In the genomic region with DNA sequence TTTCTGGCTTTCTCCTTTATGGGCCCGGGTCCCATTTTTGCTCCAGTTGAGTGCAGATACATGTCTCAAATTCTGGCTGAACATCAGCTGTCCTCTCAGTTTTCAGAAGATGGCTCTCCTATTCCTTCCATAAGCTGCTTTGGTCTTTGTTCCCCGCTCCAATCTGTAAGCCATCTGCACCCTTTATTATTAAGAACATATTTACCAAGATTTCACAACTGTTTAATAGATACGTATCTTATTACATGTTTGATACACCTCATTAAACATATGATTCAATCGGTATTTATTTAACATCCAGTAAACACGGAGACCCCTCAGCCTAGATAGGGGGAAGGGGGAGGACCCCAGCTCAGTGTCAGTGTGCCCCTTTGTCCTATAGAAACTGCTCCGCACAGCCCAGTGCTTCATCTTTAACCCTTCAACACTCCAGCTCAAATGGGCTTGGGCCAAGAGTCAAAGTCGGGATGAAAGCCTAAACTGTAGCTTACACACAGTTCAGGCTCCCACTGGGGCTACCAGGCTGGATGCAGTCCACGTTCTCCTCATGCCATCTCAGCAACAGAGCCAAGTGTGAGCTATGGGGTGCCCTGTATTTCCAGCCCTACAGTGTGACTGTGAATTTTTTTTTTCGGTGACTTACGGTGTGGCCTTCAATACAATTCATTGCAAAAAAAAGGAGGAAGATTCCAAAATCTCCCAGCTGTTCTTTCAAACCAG, we compare ENCODE assay signal across 18 cellular contexts.
A peak's percentile ranks its signal among the peaks of the same experiment; 100 is the strongest.
DNase-seq lines count a peak whose midpoint lies in the region; ATAC-seq, FAIRE-seq and TF ChIP-seq lines count a peak whose summit lies in the region.
"Had no signal": no experiment of that assay in that cellular context is flagged by ENCODE, and none has a peak within 500 bp of the region (broad histone marks: within the 10 kb centered on the region; RNA-seq: fewer than 3 reads in every experiment).

No MANE protein-coding gene starts in this region.

- peak overlapping the region; percentile 46 to 80 (median 69) for H3K27ac Mint-ChIP-seq in nephron

- ATAC-seq in HG03159 (IDR thresholded peaks at IDR 0.05; ENCODE audit: unreplicated experiment): no peak

- peaks cover 4% of the 10 kb centered on the region for H3K27me3 Mint-ChIP-seq in nephron (ENCODE audit: low read depth)

- FAIRE-seq in GM12892 (lab: Jason Lieb, UNC): no peak
- FAIRE-seq: urothelium cell line had no signal

- H3K27ac ChIP-seq in C4-2B: peak overlapping the region; percentile 61
- H3K27ac ChIP-seq: psoas muscle had no signal

- H3K4me1 Mint-ChIP-seq in nephron: peaks cover 39% of the 10 kb centered on the region

- H3K36me3 Mint-ChIP-seq in nephron (ENCODE audit: low read depth): no peaks in the 10 kb centered on the region

- peaks cover 6% of the 10 kb centered on the region for H3K9me3 Mint-ChIP-seq in nephron

- no peak for TF ChIP-seq POLR2A in GM12892 (IDR thresholded peaks at IDR 0.05; ENCODE audit: low read depth, low read length)

- DNase-seq in NCI-H1092 (lab: John Stamatoyannopoulos, UW) (peak; percentile 87), NCI-H748 treated with DMSO at 0.1 percent for 48 hours (lab: John Stamatoyannopoulos, UW) (peak; percentile 55), GM12892 (ENCODE audit: insufficient read length) (no peak), NCI-H226 (no peak), RPMI8226 (no peak)
- DNase-seq: activated CD4-positive, alpha-beta T cell treated with anti-CD3 and anti-CD28 coated beads, Interleukin-2, amount 50 U/mL, for 48 hours; activated effector memory CD4-positive, alpha-beta T cell treated with Interleukin-2 at 50 U/mL for 16 hours; BE2C; H7; KG1; mucosa of descending colon; NCI-H526; psoas muscle; stimulated activated CD4-positive, alpha-beta T cell treated with anti-CD3 and anti-CD28 coated beads, Interleukin-2, amount 100 ng/mL, for 24 hours had no signal

- TF ChIP-seq CTCF in C4-2B (conservative IDR thresholded peaks at IDR 0.05) (no peak), nephron (IDR thresholded peaks at IDR 0.05; ENCODE audit: unreplicated experiment in 3 of 3) (no peak)

- H3K4me3 Mint-ChIP-seq in nephron: peak overlapping the region in 1 of 3 experiments; percentile 3

Comparison
In these comparisons a context has a peak if more than half of its experiments do, and no peak if none do; other contexts are left out.
1. DNase-seq: peak in NCI-H1092 (single experiment) and NCI-H748 treated with DMSO at 0.1 percent for 48 hours (single experiment); none in GM12892 (single experiment), NCI-H226 (single experiment) and RPMI8226 (single experiment).